In the genomic region with DNA sequence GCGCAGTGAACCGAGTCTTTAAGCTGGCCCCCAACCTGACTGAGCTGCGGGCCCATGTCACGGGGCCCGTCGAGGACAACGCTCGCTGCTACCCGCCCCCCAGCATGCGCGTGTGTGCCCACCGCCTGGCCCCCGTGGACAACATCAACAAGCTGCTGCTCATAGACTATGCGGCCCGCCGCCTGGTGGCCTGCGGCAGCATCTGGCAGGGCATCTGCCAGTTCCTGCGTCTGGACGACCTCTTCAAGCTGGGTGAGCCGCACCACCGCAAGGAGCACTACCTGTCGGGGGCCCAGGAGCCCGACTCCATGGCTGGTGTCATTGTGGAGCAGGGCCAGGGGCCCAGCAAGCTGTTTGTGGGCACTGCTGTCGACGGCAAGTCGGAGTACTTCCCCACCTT, we compare ENCODE assay signal across 10 cellular contexts. TPM values are rescaled to one million over a fixed set of nuclear protein-coding genes. Genes with fewer than 3 reads are reported as not detected.
A peak's percentile ranks its signal among the peaks of the same experiment; 100 is the strongest.
DNase-seq lines count a peak whose midpoint lies in the region; ATAC-seq and TF ChIP-seq lines count a peak whose summit lies in the region.
"Had no signal": no experiment of that assay in that cellular context is flagged by ENCODE, and none has a peak within 500 bp of the region (broad histone marks: within the 10 kb centered on the region; RNA-seq: fewer than 3 reads in every experiment).

No MANE protein-coding gene starts in this region.

- ATAC-seq in activated T-helper 17 cell treated with anti-CD3 and anti-CD28 coated beads, Interleukin-2, amount 50 U/mL, for 72 hours (replicated peaks), result no peak
- no peak for ATAC-seq in stimulated activated naive B cell treated with anti-CD40 and anti-IgM and Interleukin-4, amounts not matched to agents 10 μg/mL and 1 μg/mL and 100 μg/mL, for 72 hours (replicated peaks)
- no peak for ATAC-seq in left colon
- no peak for ATAC-seq in HG02973 (IDR thresholded peaks at IDR 0.05; ENCODE audit: unreplicated experiment)

- no peaks in the 10 kb centered on the region for H3K9me3 Mint-ChIP-seq in activated CD4-positive, alpha-beta T cell treated with anti-CD3 and anti-CD28 coated beads, Interleukin-2, amount 10 ng/mL, durations not matched to agents 24 days and 14 days
- no peaks in the 10 kb centered on the region for H3K9me3 Mint-ChIP-seq in activated T-helper 17 cell treated with anti-CD3 and anti-CD28 coated beads, Interleukin-2, amount 50 U/mL, for 72 hours
- H3K9me3 Mint-ChIP-seq in glutamatergic neuron (ENCODE audit: unreplicated experiment) (peaks cover 7% of the 10 kb centered on the region), immature natural killer cell (no peaks in the 10 kb centered on the region)
- no peaks in the 10 kb centered on the region for H3K9me3 Mint-ChIP-seq in stimulated activated naive B cell treated with anti-CD40 and anti-IgM and Interleukin-4, amounts not matched to agents 10 μg/mL and 1 μg/mL and 100 μg/mL, for 72 hours
- H3K9me3 Mint-ChIP-seq: IgD-negative memory B cell had no signal

- intact Hi-C loops in activated CD4-positive, alpha-beta T cell treated with anti-CD3 and anti-CD28 coated beads, Interleukin-2, amount 10 ng/mL, durations not matched to agents 24 days and 14 days (cut with micrococcal nuclease), result no loop called here
- intact Hi-C loops in left colon (cut with DNase I, micrococcal nuclease), result no loop called here

- peaks cover 8% of the 10 kb centered on the region for H3K36me3 Mint-ChIP-seq in activated CD4-positive, alpha-beta T cell treated with anti-CD3 and anti-CD28 coated beads, Interleukin-2, amount 10 ng/mL, durations not matched to agents 24 days and 14 days (ENCODE audit: low read depth)
- peaks cover 28% of the 10 kb centered on the region for H3K36me3 Mint-ChIP-seq in activated T-helper 17 cell treated with anti-CD3 and anti-CD28 coated beads, Interleukin-2, amount 50 U/mL, for 72 hours (ENCODE audit: low read depth)
- H3K36me3 Mint-ChIP-seq in glutamatergic neuron (ENCODE audit: unreplicated experiment), result no peaks in the 10 kb centered on the region
- peaks cover 11 to 16% of the 10 kb centered on the region in 2 donors for H3K36me3 Mint-ChIP-seq in stimulated activated naive B cell treated with anti-CD40 and anti-IgM and Interleukin-4, amounts not matched to agents 10 μg/mL and 1 μg/mL and 100 μg/mL, for 72 hours
- H3K36me3 Mint-ChIP-seq in immature natural killer cell, result no peaks in the 10 kb centered on the region

- peaks cover 6% of the 10 kb centered on the region for H3K4me1 Mint-ChIP-seq in activated CD4-positive, alpha-beta T cell treated with anti-CD3 and anti-CD28 coated beads, Interleukin-2, amount 10 ng/mL, durations not matched to agents 24 days and 14 days
- H3K4me1 Mint-ChIP-seq in activated T-helper 17 cell treated with anti-CD3 and anti-CD28 coated beads, Interleukin-2, amount 50 U/mL, for 72 hours, result no peaks in the 10 kb centered on the region
- H3K4me1 Mint-ChIP-seq in glutamatergic neuron (ENCODE audit: low read depth, unreplicated experiment) (peaks cover 4% of the 10 kb centered on the region), immature natural killer cell (peaks cover 6 to 11% of the 10 kb centered on the region in 2 donors)
- H3K4me1 Mint-ChIP-seq in stimulated activated naive B cell treated with anti-CD40 and anti-IgM and Interleukin-4, amounts not matched to agents 10 μg/mL and 1 μg/mL and 100 μg/mL, for 72 hours, result peaks cover 13 to 21% of the 10 kb centered on the region in 2 donors

- no peaks in the 10 kb centered on the region for H3K27me3 Mint-ChIP-seq in activated CD4-positive, alpha-beta T cell treated with anti-CD3 and anti-CD28 coated beads, Interleukin-2, amount 10 ng/mL, durations not matched to agents 24 days and 14 days
- H3K27me3 Mint-ChIP-seq in activated T-helper 17 cell treated with anti-CD3 and anti-CD28 coated beads, Interleukin-2, amount 50 U/mL, for 72 hours, result no peaks in the 10 kb centered on the region
- H3K27me3 Mint-ChIP-seq in glutamatergic neuron (ENCODE audit: unreplicated experiment) (peaks cover 10% of the 10 kb centered on the region), immature natural killer cell (ENCODE audit: low read depth in 3 of 3) (peaks cover 2 to 7% (median 4%) of the 10 kb centered on the region in 3 donors)
- H3K27me3 Mint-ChIP-seq in stimulated activated naive B cell treated with anti-CD40 and anti-IgM and Interleukin-4, amounts not matched to agents 10 μg/mL and 1 μg/mL and 100 μg/mL, for 72 hours, result no peaks in the 10 kb centered on the region
- H3K27me3 Mint-ChIP-seq: IgD-negative memory B cell had no signal

- no peak overlapping the region for H3K27ac Mint-ChIP-seq in activated CD4-positive, alpha-beta T cell treated with anti-CD3 and anti-CD28 coated beads, Interleukin-2, amount 10 ng/mL, durations not matched to agents 24 days and 14 days
- H3K27ac Mint-ChIP-seq in activated T-helper 17 cell treated with anti-CD3 and anti-CD28 coated beads, Interleukin-2, amount 50 U/mL, for 72 hours, result no peak overlapping the region
- H3K27ac Mint-ChIP-seq in glutamatergic neuron (ENCODE audit: unreplicated experiment), result peak overlapping the region; percentile 55
- no peak overlapping the region for H3K27ac Mint-ChIP-seq in stimulated activated naive B cell treated with anti-CD40 and anti-IgM and Interleukin-4, amounts not matched to agents 10 μg/mL and 1 μg/mL and 100 μg/mL, for 72 hours
- H3K27ac Mint-ChIP-seq in immature natural killer cell, result no peak overlapping the region

- peak overlapping the region; percentile 49 for H3K4me3 Mint-ChIP-seq in activated CD4-positive, alpha-beta T cell treated with anti-CD3 and anti-CD28 coated beads, Interleukin-2, amount 10 ng/mL, durations not matched to agents 24 days and 14 days
- H3K4me3 Mint-ChIP-seq in activated T-helper 17 cell treated with anti-CD3 and anti-CD28 coated beads, Interleukin-2, amount 50 U/mL, for 72 hours, result peak overlapping the region; percentile 74
- H3K4me3 Mint-ChIP-seq in glutamatergic neuron (ENCODE audit: unreplicated experiment) (peak overlapping the region; percentile 86), immature natural killer cell (peak overlapping the region in 1 of 5 donors; percentile 42)
- peak overlapping the region; percentile 59 to 83 for H3K4me3 Mint-ChIP-seq in stimulated activated naive B cell treated with anti-CD40 and anti-IgM and Interleukin-4, amounts not matched to agents 10 μg/mL and 1 μg/mL and 100 μg/mL, for 72 hours

- TF ChIP-seq CTCF in glutamatergic neuron (IDR thresholded peaks at IDR 0.05; ENCODE audit: partially characterized antibody, unreplicated experiment), result no peak

- no peak for DNase-seq in activated CD4-positive, alpha-beta T cell treated with anti-CD3 and anti-CD28 coated beads, Interleukin-2, amount 10 ng/mL, durations not matched to agents 24 days and 14 days
- no peak for DNase-seq in activated CD4-positive, alpha-beta T cell treated with anti-CD3 and anti-CD28 coated beads, Interleukin-2, amount 50 U/mL, for 4 hours
- DNase-seq in glutamatergic neuron (no peak), left colon (no peak), immature natural killer cell (no peak)
- no peak for DNase-seq in stimulated activated naive B cell treated with anti-CD40 and anti-IgM and Interleukin-4, amounts not matched to agents 10 μg/mL and 1 μg/mL and 100 μg/mL, for 72 hours
- DNase-seq: activated CD8-positive, alpha-beta memory T cell treated with anti-CD3 and anti-CD28 coated beads, Interleukin-2, amount 50 U/mL, for 4 hours had no signal

RNA-seq across cellular contexts. Expression of a gene that starts 2.2 kb away (rescaled TPM):
- 48.3 and 55.9 TPM in 2 replicates for total RNA-seq in activated CD4-positive, alpha-beta T cell treated with anti-CD3 and anti-CD28 coated beads, Interleukin-2, amount 10 ng/mL, durations not matched to agents 24 days and 14 days
- 10 to 100 TPM; 63.2 to 67.8 TPM for total RNA-seq in activated T-helper 17 cell treated with anti-CD3 and anti-CD28 coated beads, Interleukin-2, amount 50 U/mL, for 72 hours
- total RNA-seq in glutamatergic neuron (ENCODE audit: unreplicated experiment) (458 TPM), left colon (10 to 100 TPM; 48.9 to 68.2 TPM)
- 1 to 10 TPM in 1 of 3 donors, under 1 TPM in 1, not detected in 1; 0.20 to 1.4 TPM for polyA plus RNA-seq in immature natural killer cell

RNA-seq across cellular contexts. Expression of a gene that starts 16.4 kb away (rescaled TPM):
- 85.4 and 85.9 TPM in 2 replicates for total RNA-seq in activated CD4-positive, alpha-beta T cell treated with anti-CD3 and anti-CD28 coated beads, Interleukin-2, amount 10 ng/mL, durations not matched to agents 24 days and 14 days
- 10 to 100 TPM; 49.3 to 71.4 TPM for total RNA-seq in activated T-helper 17 cell treated with anti-CD3 and anti-CD28 coated beads, Interleukin-2, amount 50 U/mL, for 72 hours
- total RNA-seq in glutamatergic neuron (ENCODE audit: unreplicated experiment) (125 TPM), left colon (10 to 100 TPM; 44.4 to 56.7 TPM)
- 10 to 100 TPM; 45.2 to 63.3 (median 53.3) TPM for polyA plus RNA-seq in immature natural killer cell

RNA-seq across cellular contexts. Expression of a gene that starts 18.8 kb away (rescaled TPM):
- 53.0 and 53.1 TPM in 2 replicates for total RNA-seq in activated CD4-positive, alpha-beta T cell treated with anti-CD3 and anti-CD28 coated beads, Interleukin-2, amount 10 ng/mL, durations not matched to agents 24 days and 14 days
- total RNA-seq in activated T-helper 17 cell treated with anti-CD3 and anti-CD28 coated beads, Interleukin-2, amount 50 U/mL, for 72 hours, result 10 to 100 TPM; 37.4 to 47.9 TPM
- total RNA-seq in glutamatergic neuron (ENCODE audit: unreplicated experiment), result 8.8 TPM
- 10 to 100 TPM in 1 of 2 donors, 1 to 10 TPM in 1; 9.8 to 11.5 TPM for total RNA-seq in left colon
- polyA plus RNA-seq in immature natural killer cell, result 10 to 100 TPM; 30.5 to 65.0 (median 52.4) TPM

RNA-seq across cellular contexts. Expression of a gene that starts 23.4 kb away (rescaled TPM):
- 118 and 120 TPM in 2 replicates for total RNA-seq in activated CD4-positive, alpha-beta T cell treated with anti-CD3 and anti-CD28 coated beads, Interleukin-2, amount 10 ng/mL, durations not matched to agents 24 days and 14 days
- total RNA-seq in activated T-helper 17 cell treated with anti-CD3 and anti-CD28 coated beads, Interleukin-2, amount 50 U/mL, for 72 hours, result 100 to 1,000 TPM; 120 to 165 TPM
- total RNA-seq in glutamatergic neuron (ENCODE audit: unreplicated experiment), result 730 TPM
- total RNA-seq in left colon, result 10 to 100 TPM; 63.3 to 65.0 TPM
- polyA plus RNA-seq in immature natural killer cell, result 10 to 100 TPM; 20.9 to 37.8 (median 29.2) TPM

RNA-seq across cellular contexts. Expression of a gene that starts 26.1 kb away (rescaled TPM):
- 54.8 and 57.3 TPM in 2 replicates for total RNA-seq in activated CD4-positive, alpha-beta T cell treated with anti-CD3 and anti-CD28 coated beads, Interleukin-2, amount 10 ng/mL, durations not matched to agents 24 days and 14 days
- 10 to 100 TPM; 37.2 to 53.4 TPM for total RNA-seq in activated T-helper 17 cell treated with anti-CD3 and anti-CD28 coated beads, Interleukin-2, amount 50 U/mL, for 72 hours
- total RNA-seq in glutamatergic neuron (ENCODE audit: unreplicated experiment) (28.4 TPM), left colon (10 to 100 TPM; 30.5 to 34.5 TPM)
- polyA plus RNA-seq in immature natural killer cell, result 10 to 100 TPM; 56.3 to 68.9 (median 61.2) TPM
